Comparison of ENCODE assay signal across 9 cellular contexts in genomic region chr19:38792250-38793111, GRCh38. TPM values are rescaled to one million over a fixed set of nuclear protein-coding genes. Genes with fewer than 3 reads are reported as not detected.
A peak's percentile ranks its signal among the peaks of the same experiment; 100 is the strongest.
DNase-seq lines count a peak whose midpoint lies in the region; ATAC-seq, FAIRE-seq and TF ChIP-seq lines count a peak whose summit lies in the region.
"Had no signal": no experiment of that assay in that cellular context is flagged by ENCODE, and none has a peak within 500 bp of the region (broad histone marks: within the 10 kb centered on the region; RNA-seq: fewer than 3 reads in every experiment).

No MANE protein-coding gene starts in this region.

- no peaks in the 10 kb centered on the region for H3K9me3 Mint-ChIP-seq in activated T-helper 17 cell treated with anti-CD3 and anti-CD28 coated beads, Interleukin-2, amount 50 U/mL, for 72 hours

- peaks cover 5% of the 10 kb centered on the region for H3K4me1 Mint-ChIP-seq in activated T-helper 17 cell treated with anti-CD3 and anti-CD28 coated beads, Interleukin-2, amount 50 U/mL, for 72 hours

- no peaks in the 10 kb centered on the region for H3K36me3 ChIP-seq in heart right ventricle

- no peak for FAIRE-seq in D721Med (lab: Jason Lieb, UNC)

- H3K4me3 Mint-ChIP-seq in activated T-helper 17 cell treated with anti-CD3 and anti-CD28 coated beads, Interleukin-2, amount 50 U/mL, for 72 hours, result peak overlapping the region; percentile 70

- peak overlapping the region; percentile 71 for H3K27ac Mint-ChIP-seq in activated T-helper 17 cell treated with anti-CD3 and anti-CD28 coated beads, Interleukin-2, amount 50 U/mL, for 72 hours

- H3K9me3 ChIP-seq in heart right ventricle, result no peaks in the 10 kb centered on the region

- H3K27ac ChIP-seq in heart right ventricle, result peak overlapping the region in 4 of 10 donors; percentile 3 to 36 (median 12)

- no peaks in the 10 kb centered on the region for H3K36me3 Mint-ChIP-seq in activated T-helper 17 cell treated with anti-CD3 and anti-CD28 coated beads, Interleukin-2, amount 50 U/mL, for 72 hours (ENCODE audit: low read depth)

- H3K4me3 ChIP-seq in heart right ventricle, result peak overlapping the region in 9 of 10 donors; percentile 7 to 47 (median 42)

- intact Hi-C loops in heart right ventricle (cut with DNase I), result no loop called here

- TF ChIP-seq CTCF in GM13977 (IDR thresholded peaks at IDR 0.05; ENCODE audit: extremely low read depth, insufficient read depth, missing control alignments) (peak; percentile 12), heart right ventricle (IDR thresholded peaks at IDR 0.05) (peak in 8 of 9 donors; percentile 15 to 53 (median 43)), D721Med (IDR thresholded peaks at IDR 0.05; ENCODE audit: insufficient read depth, missing control alignments) (no peak)

- peak; percentile 19 for ATAC-seq in activated T-helper 17 cell treated with anti-CD3 and anti-CD28 coated beads, Interleukin-2, amount 50 U/mL, for 72 hours (replicated peaks)
- peak; percentile 21 to 63 (median 46) for ATAC-seq in heart right ventricle
- no peak for ATAC-seq in GM18873 (IDR thresholded peaks at IDR 0.05; ENCODE audit: low FRiP score, unreplicated experiment)

- H3K27me3 ChIP-seq in heart right ventricle, result no peaks in the 10 kb centered on the region

- in situ Hi-C loops in GM13977 (cut with MboI; ENCODE audit: low pct_unique_long_range_greater_than_20kb, low sequenced_read_pairs, unreplicated experiment), result no loop called here

- peaks cover 0 to 15% (median 7%) of the 10 kb centered on the region in 9 donors for H3K4me1 ChIP-seq in heart right ventricle

- DNase-seq in GM13977 (ENCODE audit: low spot score) (peak; percentile 67), heart right ventricle (peak in 1 of 2 donors; percentile 67), HK-2 (ENCODE audit: unreplicated experiment) (no peak), D721Med (ENCODE audit: insufficient read length, low spot score) (no peak), globus pallidus (ENCODE audit: low spot score) (no peak)
- DNase-seq in stimulated activated CD4-positive, alpha-beta T cell treated with anti-CD3 and anti-CD28 coated beads, Interleukin-1b, Interleukin-23, amount 100 ng/mL, for 24 hours (ENCODE audit: low read depth in 4 of 4, low spot score in 1 of 4), result peak in 3 of 4 experiments; percentile 5 to 15 (median 12)

- H3K27me3 Mint-ChIP-seq in activated T-helper 17 cell treated with anti-CD3 and anti-CD28 coated beads, Interleukin-2, amount 50 U/mL, for 72 hours, result no peaks in the 10 kb centered on the region

- WGBS in heart right ventricle, 2 donors, result 22 to 24% methylated on average over 63 of the region's 71 CpGs

RNA-seq across cellular contexts. Expression of gene LGALS7B, which starts 3.5 kb away (rescaled TPM):
- total RNA-seq in activated T-helper 17 cell treated with anti-CD3 and anti-CD28 coated beads, Interleukin-2, amount 50 U/mL, for 72 hours, result not detected
- under 1 TPM in 1 of 10 donors, not detected in 9; 0.60 TPM for total RNA-seq in heart right ventricle
- polyA plus RNA-seq in heart right ventricle, result under 1 TPM in 1 of 2 donors, not detected in 1; 0.19 TPM
- total RNA-seq: fibroblast of lung had no signal

RNA-seq across cellular contexts. Expression of gene LGALS7, which starts 19.2 kb away (rescaled TPM):
- not detected for total RNA-seq in activated T-helper 17 cell treated with anti-CD3 and anti-CD28 coated beads, Interleukin-2, amount 50 U/mL, for 72 hours
- not detected for total RNA-seq in heart right ventricle
- not detected for polyA plus RNA-seq in heart right ventricle
- total RNA-seq: fibroblast of lung had no signal
- polyA plus RNA-seq: fibroblast of lung had no signal

RNA-seq across cellular contexts. Expression of gene LGALS4, which starts 20.3 kb away (rescaled TPM):
- total RNA-seq in activated T-helper 17 cell treated with anti-CD3 and anti-CD28 coated beads, Interleukin-2, amount 50 U/mL, for 72 hours, result 1 to 10 TPM; 1.2 to 1.7 TPM
- total RNA-seq in heart right ventricle, result 1 to 10 TPM in 2 of 10 donors, under 1 TPM in 6, not detected in 2; 0.16 to 2.0 (median 0.81) TPM
- polyA plus RNA-seq in heart right ventricle, result 1 to 10 TPM in 1 of 2 donors, under 1 TPM in 1; 0.30 to 2.6 TPM
- total RNA-seq: fibroblast of lung had no signal
- polyA plus RNA-seq: fibroblast of lung had no signal

RNA-seq across cellular contexts. Expression of gene ECH1, which starts 39.1 kb away (rescaled TPM):
- 100 to 1,000 TPM; 162 to 183 TPM for total RNA-seq in activated T-helper 17 cell treated with anti-CD3 and anti-CD28 coated beads, Interleukin-2, amount 50 U/mL, for 72 hours
- total RNA-seq in heart right ventricle, result 100 to 1,000 TPM; 418 to 987 (median 671) TPM
- 1,000 to 10,000 TPM in 1 of 2 donors, 100 to 1,000 TPM in 1; 446 to 1,208 TPM for polyA plus RNA-seq in heart right ventricle

RNA-seq across cellular contexts. Expression of gene CAPN12, which starts 48.2 kb away (rescaled TPM):
- 10 to 100 TPM in 1 of 2 donors, 1 to 10 TPM in 1; 3.8 to 75.3 TPM for total RNA-seq in activated T-helper 17 cell treated with anti-CD3 and anti-CD28 coated beads, Interleukin-2, amount 50 U/mL, for 72 hours
- total RNA-seq in heart right ventricle, result 1 to 10 TPM in 2 of 10 donors, under 1 TPM in 8; 0.15 to 1.5 (median 0.59) TPM
- polyA plus RNA-seq in heart right ventricle, result 1 to 10 TPM; 1.1 to 3.6 TPM

Comparison
In these comparisons a context has a peak if more than half of its experiments do, and no peak if none do; other contexts are left out.
1. DNase-seq: peak in GM13977 (single experiment) and stimulated activated CD4-positive, alpha-beta T cell treated with anti-CD3 and anti-CD28 coated beads, Interleukin-1b, Interleukin-23, amount 100 ng/mL, for 24 hours (3 of 4); none in HK-2 (single experiment), D721Med (single experiment) and globus pallidus (single experiment).